Comparison of ENCODE assay signal across 19 cellular contexts in the genomic region with DNA sequence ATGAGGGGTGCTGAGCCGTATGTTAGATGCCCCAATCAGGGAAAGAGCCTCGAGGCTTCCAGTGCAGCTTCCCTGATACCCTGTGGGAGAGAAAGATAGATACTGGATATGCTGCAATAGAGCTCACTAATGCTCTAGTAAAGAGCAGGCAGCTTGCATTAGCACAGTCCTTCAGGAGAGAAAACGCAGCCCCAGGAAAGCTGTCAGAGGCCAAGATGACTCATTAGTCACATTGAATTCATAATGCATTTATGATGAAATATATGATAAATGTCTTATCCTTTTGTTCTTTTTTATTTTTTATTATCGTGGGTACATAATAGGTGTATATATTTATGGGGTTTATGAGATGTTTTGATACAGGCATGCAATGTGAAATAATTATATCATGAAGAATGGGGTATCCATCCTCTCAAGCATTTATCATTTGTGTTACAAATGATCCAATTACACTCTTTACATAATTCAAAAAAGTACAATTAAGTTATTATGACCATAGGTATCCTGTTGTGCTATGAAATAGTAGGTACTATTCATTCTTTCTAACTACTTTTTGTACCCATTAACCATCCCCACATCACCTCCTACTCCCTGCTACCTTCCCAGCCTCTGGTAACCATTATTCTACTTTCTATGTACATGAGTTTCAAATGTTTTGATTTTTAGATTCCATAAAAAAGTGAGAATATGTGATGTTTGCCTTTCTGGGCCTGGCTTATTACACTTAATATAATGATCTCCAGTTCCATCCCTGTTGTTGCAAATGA.
DNase-seq lines count a peak whose midpoint lies in the region; ATAC-seq and TF ChIP-seq lines count a peak whose summit lies in the region.
"Had no signal": no experiment of that assay in that cellular context is flagged by ENCODE, and none has a peak within 500 bp of the region (broad histone marks: within the 10 kb centered on the region; RNA-seq: fewer than 3 reads in every experiment).

No MANE protein-coding gene starts in this region.

- WGBS in stomach, 5 donors: 54 to 62% (median 55%) methylated on average over 4 of the region's 4 CpGs

- TF ChIP-seq CTCF in cardiac fibroblast (IDR thresholded peaks at IDR 0.05; ENCODE audit: low read depth, low read length) (no peak), foreskin keratinocyte (conservative IDR thresholded peaks at IDR 0.05) (no peak), stomach (IDR thresholded peaks at IDR 0.05) (no peak)

- H3K4me1 ChIP-seq in foreskin keratinocyte (no peaks in the 10 kb centered on the region), stomach (no peaks in the 10 kb centered on the region)
- H3K4me1 ChIP-seq: adrenal gland had no signal

- peak; percentile 22 for DNase-seq in ELR (ENCODE audit: low read depth)
- peak; percentile 18 for DNase-seq in NCI-H1694 treated with DMSO at 0.1 percent for 48 hours (lab: John Stamatoyannopoulos, UW)
- DNase-seq in cardiac fibroblast (ENCODE audit: low read depth in 2 of 2): peak; percentile 55 to 69
- peak in 1 of 2 donors; percentile 50 for DNase-seq in foreskin keratinocyte
- no peak for DNase-seq in sciatic nerve (ENCODE audit: low spot score)
- DNase-seq in SW480 (ENCODE audit: low spot score): no peak
- DNase-seq in activated CD4-positive, CD25-positive, alpha-beta regulatory T cell (lab: John Stamatoyannopoulos, UW): no peak
- no peak for DNase-seq in stomach
- DNase-seq: activated B cell treated with CpG ODN at 0.5 μM for 24 hours; adrenal gland; CD4-positive, alpha-beta T cell; DND-41; kidney; NCI-H1417 treated with DMSO at 0.1 percent for 48 hours; NCI-H2227 treated with DMSO at 0.1 percent for 48 hours; right cardiac atrium; SHP77 treated with DMSO at 0.1 percent for 48 hours; T-helper 17 cell had no signal

- no peak for TF ChIP-seq POLR2A in stomach (IDR thresholded peaks at IDR 0.05)

- no peak for TF ChIP-seq EP300 in stomach (IDR thresholded peaks at IDR 0.05)

- H3K4me3 ChIP-seq in cardiac fibroblast (replicated peaks in 1 of 2; ENCODE audit: low read depth in 2 of 2, low read length in 2 of 2) (no peak overlapping the region), stomach (no peak overlapping the region)
- H3K4me3 ChIP-seq: adrenal gland had no signal

- no peaks in the 10 kb centered on the region for H3K9me3 ChIP-seq in stomach
- H3K9me3 ChIP-seq: adrenal gland had no signal

- intact Hi-C loops in sciatic nerve (cut with DNase I): no loop called here
- intact Hi-C loops in stomach (cut with DNase I; ENCODE audit: low total_unique reads): no loop called here

- no peak overlapping the region for H3K27ac ChIP-seq in foreskin keratinocyte
- H3K27ac ChIP-seq in stomach: no peak overlapping the region
- H3K27ac ChIP-seq: adrenal gland, HL-60 had no signal

- peaks cover 32% of the 10 kb centered on the region for H3K27me3 ChIP-seq in foreskin keratinocyte
- H3K27me3 ChIP-seq in stomach: peaks cover 0 to 58% (median 21%) of the 10 kb centered on the region in 3 donors

- ATAC-seq in foreskin keratinocyte: peak; percentile 54
- no peak for ATAC-seq in sciatic nerve
- ATAC-seq: right cardiac atrium, T-helper 17 cell had no signal

- H3K36me3 ChIP-seq in stomach: no peaks in the 10 kb centered on the region
- H3K36me3 ChIP-seq: adrenal gland had no signal

Comparison
In these comparisons a context has a peak if more than half of its experiments do, and no peak if none do; other contexts are left out.
1. DNase-seq: peak in ELR (single experiment), NCI-H1694 treated with DMSO at 0.1 percent for 48 hours (single experiment) and cardiac fibroblast (2 of 2); none in sciatic nerve (single experiment), SW480 (single experiment), activated CD4-positive, CD25-positive, alpha-beta regulatory T cell (0 of 4) and stomach (single experiment).